12 cellular contexts compared by ENCODE assay signal in the genomic region with DNA sequence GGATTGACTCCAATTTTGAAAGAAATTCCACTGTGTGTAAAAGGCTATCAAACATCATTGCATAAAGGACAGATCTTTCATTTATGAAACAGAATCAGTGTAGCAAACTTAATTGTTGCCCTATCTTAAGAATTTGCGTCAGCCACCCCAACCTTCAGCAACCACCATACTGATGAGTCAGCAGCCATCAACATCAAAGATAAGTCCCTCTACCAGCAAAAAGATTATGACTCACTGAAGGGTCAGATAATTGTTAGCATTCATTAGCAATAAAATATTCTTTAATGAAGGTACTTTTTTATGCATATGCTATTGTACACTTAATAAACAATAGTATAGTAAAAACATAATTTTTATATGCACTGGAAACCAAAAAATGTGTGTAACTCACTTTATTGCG. TPM values are rescaled to one million over a fixed set of nuclear protein-coding genes. Genes with fewer than 3 reads are reported as not detected.
A peak's percentile ranks its signal among the peaks of the same experiment; 100 is the strongest.
DNase-seq lines count a peak whose midpoint lies in the region; ATAC-seq, FAIRE-seq and TF ChIP-seq lines count a peak whose summit lies in the region.
"Had no signal": no experiment of that assay in that cellular context is flagged by ENCODE, and none has a peak within 500 bp of the region (broad histone marks: within the 10 kb centered on the region; RNA-seq: fewer than 3 reads in every experiment).

No MANE protein-coding gene starts in this region.

- no peak overlapping the region for H3K9ac ChIP-seq in K562 (ENCODE audit: insufficient read depth in 1 of 2, low read depth in 2 of 2, low read length in 2 of 2)

- H3K9me3 ChIP-seq in K562 (replicated peaks; ENCODE audit: control insufficient read depth, insufficient read depth, low read depth, low read length) = no peaks in the 10 kb centered on the region
- H3K9me3 ChIP-seq: Caco-2 had no signal

- intact Hi-C loops in K562 (cut with micrococcal nuclease) = no loop called here

- no peak for TF ChIP-seq RAD21 in K562 (CRISPR knock-in tag; conservative IDR thresholded peaks at IDR 0.05 in 1 of 2, IDR thresholded peaks at IDR 0.05 in 1 of 2)

- DNase-seq in Daoy (ENCODE audit: low read depth) = peak; percentile 6
- DNase-seq in OCI-M1 (lab: John Stamatoyannopoulos, UW) = peak; percentile 53
- peak; percentile 26 to 51 (median 29) for DNase-seq in K562 (ENCODE audit: extremely low read depth in 1 of 4, low spot score in 3 of 4)
- DNase-seq in iris pigment epithelial cell (ENCODE audit: low read depth) = peak; percentile 28
- no peak for DNase-seq in NCI-H82 treated with DMSO at 0.1 percent for 48 hours (lab: John Stamatoyannopoulos, UW; ENCODE audit: unreplicated experiment)
- no peak for DNase-seq in T-helper 1 cell
- no peak for DNase-seq in DMS79 treated with DMSO at 0.1 percent for 48 hours (lab: John Stamatoyannopoulos, UW)
- DNase-seq: Caco-2; CD8-positive, alpha-beta T cell; H7 had no signal

- WGBS in K562 (ENCODE audit: insufficient coverage, low coverage, missing lambda C conversion rate) = 49% methylated on average over 2 of the region's 2 CpGs

- H3K4me3 ChIP-seq in K562 = no peak overlapping the region
- H3K4me3 ChIP-seq: GM23338 had no signal

- H3K27me3 ChIP-seq in K562 (ENCODE audit: control insufficient read depth in 2 of 2, insufficient read depth in 2 of 2, low read length in 2 of 2) = no peaks in the 10 kb centered on the region

- H2AFZ ChIP-seq in K562 (ENCODE audit: low read depth, low read length) = no peak overlapping the region

- CTCF ChIA-PET in K562 (lab: Yijun Ruan, JAX; ENCODE audit: low intra/inter-chr PET ratio) = no interaction called here

- peak; percentile 65 for ATAC-seq in K562
- ATAC-seq: CD8-positive, alpha-beta T cell; GM23338 had no signal

- TF ChIP-seq CTCF in K562 (IDR thresholded peaks at IDR 0.05 in 2 of 3, conservative IDR thresholded peaks at IDR 0.05 in 1 of 3; ENCODE audit: insufficient read depth in 2 of 3, low read depth in 1 of 3, low read length in 3 of 3) = no peak

- TF ChIP-seq POLR2A in K562 (conservative IDR thresholded peaks at IDR 0.05) = no peak

- BruUV-seq in K562 (replicated peaks; lab: Mats Ljungman, UMichigan) = no TSS peak

- H4K20me1 ChIP-seq in K562 (replicated peaks; ENCODE audit: control insufficient read depth, insufficient read depth, low read length) = no peaks in the 10 kb centered on the region

- no peak overlapping the region for H3K27ac ChIP-seq in K562 (ENCODE audit: extremely low read depth, low read depth, low read length)
- H3K27ac ChIP-seq: HL-60 had no signal

- POLR2A ChIA-PET in K562 (lab: Yijun Ruan, JAX) = no interaction called here

- peaks cover 0 to 8% of the 10 kb centered on the region in 2 experiments; a peak in 2 of 5 replicates for H3K4me1 ChIP-seq in K562 (replicated peaks in 1 of 2; ENCODE audit: control insufficient read depth in 2 of 2, insufficient read depth in 2 of 2, low read length in 2 of 2)
- H3K4me1 ChIP-seq: Caco-2 had no signal

- H3K79me2 ChIP-seq in K562 (ENCODE audit: control insufficient read depth, insufficient read depth, low read length) = no peaks in the 10 kb centered on the region

- FAIRE-seq in K562 (lab: Jason Lieb, UNC) = peak; percentile 70

- no peaks in the 10 kb centered on the region for H3K9me1 ChIP-seq in K562 (ENCODE audit: control insufficient read depth, insufficient read depth, low read length)

- peak; percentile 67 for TF ChIP-seq EP300 in K562 (IDR thresholded peaks at IDR 0.05; ENCODE audit: low read length)

- in situ Hi-C loops in K562 (cut with MboI) = no loop called here

- H3K36me3 ChIP-seq in K562 (ENCODE audit: control insufficient read depth, insufficient read depth, low read length) = no peaks in the 10 kb centered on the region

- H3K4me2 ChIP-seq in K562 (ENCODE audit: insufficient read depth, low read length) = no peak overlapping the region
- H3K4me2 ChIP-seq: GM23338 had no signal

TF ChIP-seq in K562, 482 proteins besides CTCF, POLR2A, EP300 and RAD21 (continues in another document):
- TF ChIP-seq SOX6 (IDR thresholded peaks at IDR 0.05) (peak; percentile 32; the same call in 1 of the 2 replicates), TOE1 (IDR thresholded peaks at IDR 0.05; ENCODE audit: borderline replicate concordance) (no peak), TOE1 (CRISPR knock-in tag; IDR thresholded peaks at IDR 0.05; ENCODE audit: borderline replicate concordance, low read depth) (no peak), DACH1 (IDR thresholded peaks at IDR 0.05; ENCODE audit: partially characterized antibody) (peak; percentile 82), CREM (IDR thresholded peaks at IDR 0.05; ENCODE audit: low read depth) (peak; percentile 57; the same call in 1 of the 2 replicates), MAFF (IDR thresholded peaks at IDR 0.05; ENCODE audit: low read length) (peak; percentile 95), CBFA2T3 (IDR thresholded peaks at IDR 0.05) (peak; percentile 30; the same call in 1 of the 2 replicates)
- TF ChIP-seq, protein P1, sequence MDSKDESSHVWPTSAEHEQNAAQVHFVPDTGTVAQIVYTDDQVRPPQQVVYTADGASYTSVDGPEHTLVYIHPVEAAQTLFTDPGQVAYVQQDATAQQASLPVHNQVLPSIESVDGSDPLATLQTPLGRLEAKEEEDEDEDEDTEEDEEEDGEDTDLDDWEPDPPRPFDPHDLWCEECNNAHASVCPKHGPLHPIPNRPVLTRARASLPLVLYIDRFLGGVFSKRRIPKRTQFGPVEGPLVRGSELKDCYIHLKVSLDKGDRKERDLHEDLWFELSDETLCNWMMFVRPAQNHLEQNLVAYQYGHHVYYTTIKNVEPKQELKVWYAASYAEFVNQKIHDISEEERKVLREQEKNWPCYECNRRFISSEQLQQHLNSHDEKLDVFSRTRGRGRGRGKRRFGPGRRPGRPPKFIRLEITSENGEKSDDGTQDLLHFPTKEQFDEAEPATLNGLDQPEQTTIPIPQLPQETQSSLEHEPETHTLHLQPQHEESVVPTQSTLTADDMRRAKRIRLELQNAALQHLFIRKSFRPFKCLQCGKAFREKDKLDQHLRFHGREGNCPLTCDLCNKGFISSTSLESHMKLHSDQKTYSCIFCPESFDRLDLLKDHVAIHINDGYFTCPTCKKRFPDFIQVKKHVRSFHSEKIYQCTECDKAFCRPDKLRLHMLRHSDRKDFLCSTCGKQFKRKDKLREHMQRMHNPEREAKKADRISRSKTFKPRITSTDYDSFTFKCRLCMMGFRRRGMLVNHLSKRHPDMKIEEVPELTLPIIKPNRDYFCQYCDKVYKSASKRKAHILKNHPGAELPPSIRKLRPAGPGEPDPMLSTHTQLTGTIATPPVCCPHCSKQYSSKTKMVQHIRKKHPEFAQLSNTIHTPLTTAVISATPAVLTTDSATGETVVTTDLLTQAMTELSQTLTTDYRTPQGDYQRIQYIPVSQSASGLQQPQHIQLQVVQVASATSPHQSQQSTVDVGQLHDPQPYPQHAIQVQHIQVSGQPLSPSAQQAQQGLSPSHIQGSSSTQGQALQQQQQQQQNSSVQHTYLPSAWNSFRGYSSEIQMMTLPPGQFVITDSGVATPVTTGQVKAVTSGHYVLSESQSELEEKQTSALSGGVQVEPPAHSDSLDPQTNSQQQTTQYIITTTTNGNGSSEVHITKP (IDR thresholded peaks at IDR 0.05; ENCODE audit: partially characterized antibody) = no peak

RNA-seq across cellular contexts. Expression of a gene that starts 15.8 kb away (rescaled TPM):
- total RNA-seq in Daoy (2014; rRNA removed; shearing (Covaris generic)) = 66.8 and 79.3 TPM in 2 replicates
- total RNA-seq in K562 (2011; cell fraction: chromatin; rRNA removed; ENCODE audit: low replicate concordance) = 31.8 and 59.1 TPM in 2 replicates
- 19.3 and 21.4 TPM in 2 replicates for total RNA-seq in K562 (2011; cell fraction: nucleolus; rRNA removed)
- total RNA-seq in K562 (2011; cell fraction: nucleoplasm; rRNA removed) = 34.1 and 46.1 TPM in 2 replicates
- total RNA-seq in K562 (2014; rRNA removed) = 54.0 and 57.8 TPM in 2 replicates
- total RNA-seq in K562 (2014; rRNA removed; fragmentation: Illumina TruSeq; extraction: Trizol) = 105 and 116 TPM in 2 replicates
- 75.1 and 76.0 TPM in 2 replicates for total RNA-seq in K562 (2015; rRNA removed; fragmentation: Illumina TruSeq; extraction: Trizol)
- total RNA-seq in K562 (2021) = 83.5 and 84.9 TPM in 2 replicates
- polyA plus RNA-seq in K562 (2011; rRNA removed) = 74.4 and 98.8 TPM in 2 replicates
- polyA plus RNA-seq in K562 (2011; cell fraction: cytosol; rRNA removed) = 24.6 and 38.1 TPM in 2 replicates
- 27.4 and 34.1 TPM in 2 replicates for polyA plus RNA-seq in K562 (2011; cell fraction: nucleus; rRNA removed)
- 52.6 and 68.4 TPM in 2 replicates for polyA plus RNA-seq in K562 (2012)
- polyA plus RNA-seq in K562 (2014; fragmentation: Illumina TruSeq; extraction: Trizol) = 75.0 and 87.5 TPM in 2 replicates
- polyA plus RNA-seq in K562 (2014; fragmentation: Nextera tagmentation; extraction: Ambion mirVana) = 10 to 100 TPM; 33.0 to 36.8 TPM
- polyA plus RNA-seq in K562 (2014; rRNA removed) = 60.9 and 69.5 TPM in 2 replicates
- polyA minus RNA-seq in K562 (2011; rRNA and poly(A)+ RNA removed) = 119 and 121 TPM in 2 replicates
- 33.0 and 47.5 TPM in 2 replicates for polyA minus RNA-seq in K562 (2011; cell fraction: cytosol; rRNA and poly(A)+ RNA removed)
- polyA minus RNA-seq in K562 (2011; cell fraction: nucleus; rRNA and poly(A)+ RNA removed) = 15.5 and 22.8 TPM in 2 replicates

RNA-seq across cellular contexts. Expression of a gene that starts 46.7 kb away (rescaled TPM):
- 3.0 and 5.0 TPM in 2 replicates for total RNA-seq in Daoy (2014; rRNA removed; shearing (Covaris generic))
- 27.1 and 74.0 TPM in 2 replicates for total RNA-seq in K562 (2011; cell fraction: chromatin; rRNA removed; ENCODE audit: low replicate concordance)
- 8.3 and 14.1 TPM in 2 replicates for total RNA-seq in K562 (2011; cell fraction: nucleolus; rRNA removed)
- 36.4 and 73.0 TPM in 2 replicates for total RNA-seq in K562 (2011; cell fraction: nucleoplasm; rRNA removed)
- total RNA-seq in K562 (2014; rRNA removed) (10.7 and 11.3 TPM in 2 replicates), K562 (2014; rRNA removed; fragmentation: Illumina TruSeq; extraction: Trizol) (28.5 and 33.3 TPM in 2 replicates), K562 (2015; rRNA removed; fragmentation: Illumina TruSeq; extraction: Trizol) (15.1 and 16.8 TPM in 2 replicates), K562 (2021) (37.8 and 40.1 TPM in 2 replicates)
- polyA plus RNA-seq in K562 (2011; rRNA removed) (28.9 and 34.8 TPM in 2 replicates), K562 (2014; fragmentation: Illumina TruSeq; extraction: Trizol) (25.2 and 27.2 TPM in 2 replicates), K562 (2014; fragmentation: Nextera tagmentation; extraction: Ambion mirVana) (1 to 10 TPM; 8.4 to 9.3 TPM), K562 (2014; rRNA removed) (19.0 and 20.4 TPM in 2 replicates)
- 5.8 and 13.9 TPM in 2 replicates for polyA plus RNA-seq in K562 (2011; cell fraction: cytosol; rRNA removed)
- polyA plus RNA-seq in K562 (2011; cell fraction: nucleus; rRNA removed) = 16.0 and 17.9 TPM in 2 replicates
- 15.0 and 21.1 TPM in 2 replicates for polyA plus RNA-seq in K562 (2012)
- 83.9 and 88.8 TPM in 2 replicates for polyA minus RNA-seq in K562 (2011; rRNA and poly(A)+ RNA removed)
- 47.3 and 83.2 TPM in 2 replicates for polyA minus RNA-seq in K562 (2011; cell fraction: cytosol; rRNA and poly(A)+ RNA removed)
- polyA minus RNA-seq in K562 (2011; cell fraction: nucleus; rRNA and poly(A)+ RNA removed) = 17.4 and 27.4 TPM in 2 replicates

Comparison
In these comparisons a context has a peak if more than half of its experiments do, and no peak if none do; other contexts are left out.
1. DNase-seq: peak in Daoy (single experiment), OCI-M1 (single experiment), K562 (4 of 4) and iris pigment epithelial cell (single experiment); none in NCI-H82 treated with DMSO at 0.1 percent for 48 hours (single experiment), T-helper 1 cell (0 of 5) and DMS79 treated with DMSO at 0.1 percent for 48 hours (single experiment).